9 cellular contexts compared by ENCODE assay signal in the genomic region with DNA sequence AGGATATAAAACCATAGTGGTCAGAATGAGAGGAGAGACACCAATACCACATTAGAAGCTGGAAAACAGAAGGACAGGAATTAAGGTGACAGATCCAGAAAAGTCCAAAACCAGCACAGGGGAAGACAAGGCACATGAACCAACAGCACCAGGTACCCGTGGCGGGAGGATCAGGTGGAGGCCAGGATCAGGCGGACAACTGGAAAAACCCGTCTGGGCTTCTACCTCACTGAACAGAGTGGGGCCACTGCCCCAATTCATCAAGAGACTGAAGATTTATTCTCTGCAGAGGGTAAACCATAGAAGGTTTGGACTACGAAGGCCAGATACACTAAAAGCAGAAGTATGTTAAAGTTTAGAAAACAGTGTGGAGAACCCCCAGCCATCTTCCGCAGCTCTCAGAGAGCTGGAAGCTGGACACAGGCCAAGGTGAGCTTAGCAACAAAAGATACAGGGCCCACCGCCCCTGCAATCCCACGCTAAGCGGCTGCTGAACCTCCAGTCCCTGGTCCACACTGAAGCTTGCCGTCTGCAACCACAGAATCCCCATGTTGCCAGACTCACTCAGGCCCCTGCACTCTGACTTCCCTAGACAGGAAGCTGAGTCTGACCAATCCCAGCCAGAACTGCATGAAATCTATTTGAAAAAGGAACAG. TPM values are rescaled to one million over a fixed set of nuclear protein-coding genes. Genes with fewer than 3 reads are reported as not detected.
DNase-seq lines count a peak whose midpoint lies in the region; ATAC-seq and TF ChIP-seq lines count a peak whose summit lies in the region.
"Had no signal": no experiment of that assay in that cellular context is flagged by ENCODE, and none has a peak within 500 bp of the region (broad histone marks: within the 10 kb centered on the region; RNA-seq: fewer than 3 reads in every experiment).

No MANE protein-coding gene starts in this region.

- peak; percentile 46 for ATAC-seq in HG03159 (IDR thresholded peaks at IDR 0.05; ENCODE audit: unreplicated experiment)
- ATAC-seq in HG02571 (IDR thresholded peaks at IDR 0.05; ENCODE audit: unreplicated experiment): no peak

- TF ChIP-seq CTCF in VCaP (conservative IDR thresholded peaks at IDR 0.05) (no peak), mesothelial cell of epicardium (IDR thresholded peaks at IDR 0.05; ENCODE audit: unreplicated experiment) (no peak), breast epithelium (IDR thresholded peaks at IDR 0.05) (no peak)

- peak overlapping the region; percentile 97 for H3K27ac Mint-ChIP-seq in mesothelial cell of epicardium

- no peaks in the 10 kb centered on the region for H3K27me3 Mint-ChIP-seq in mesothelial cell of epicardium (ENCODE audit: low read depth)

- no peaks in the 10 kb centered on the region for H3K4me1 ChIP-seq in breast epithelium

- no peaks in the 10 kb centered on the region for H3K36me3 ChIP-seq in breast epithelium

- H3K27ac ChIP-seq in VCaP (peak overlapping the region; percentile 45), breast epithelium (no peak overlapping the region)

- no peak for TF ChIP-seq POLR2A in breast epithelium (IDR thresholded peaks at IDR 0.05)

- H3K4me3 ChIP-seq in breast epithelium: no peak overlapping the region

- H3K4me3 Mint-ChIP-seq in mesothelial cell of epicardium: peak overlapping the region; percentile 33

- H3K27me3 ChIP-seq in breast epithelium: no peaks in the 10 kb centered on the region

- H3K36me3 Mint-ChIP-seq in mesothelial cell of epicardium: peaks cover 8% of the 10 kb centered on the region

- H3K9me3 Mint-ChIP-seq in mesothelial cell of epicardium: peaks cover 8% of the 10 kb centered on the region

- DNase-seq in CMK (ENCODE audit: low read depth): peak; percentile 31
- DNase-seq in mesothelial cell of epicardium (ENCODE audit: low spot score in 2 of 2, unreplicated experiment in 2 of 2): peak; percentile 43 to 68
- no peak for DNase-seq in NCI-H2081 treated with DMSO at 0.1 percent for 48 hours (lab: John Stamatoyannopoulos, UW)
- DNase-seq in activated CD4-positive, CD25-positive, alpha-beta regulatory T cell treated with anti-CD3 and anti-CD28 coated beads, Interleukin-2, amount 50 U/mL, for 72 hours: no peak
- DNase-seq in breast epithelium (ENCODE audit: low spot score in 2 of 2): no peak
- DNase-seq: Karpas-422 had no signal

- intact Hi-C loops in breast epithelium (cut with DNase I; ENCODE audit: low total_unique reads): no loop called here

- H3K4me1 Mint-ChIP-seq in mesothelial cell of epicardium: peaks cover 17% of the 10 kb centered on the region

- H3K9me3 ChIP-seq in breast epithelium: no peaks in the 10 kb centered on the region

RNA-seq across cellular contexts. Expression of gene ABHD12, which starts 29.9 kb away (rescaled TPM):
- total RNA-seq in mesothelial cell of epicardium (47.1 to 58.0 TPM (median 51.7 TPM) in 3 replicates), breast epithelium (10 to 100 TPM; 26.9 to 67.7 (median 53.4) TPM)

RNA-seq across cellular contexts. Expression of gene GINS1, which starts 46.7 kb away (rescaled TPM):
- total RNA-seq in mesothelial cell of epicardium: 13.7 to 15.5 TPM (median 13.7 TPM) in 3 replicates
- total RNA-seq in breast epithelium: under 1 TPM; 0.32 to 0.73 (median 0.33) TPM

Comparison
In these comparisons a context has a peak if more than half of its experiments do, and no peak if none do; other contexts are left out.
1. DNase-seq: peak in CMK (single experiment) and mesothelial cell of epicardium (2 of 2); none in NCI-H2081 treated with DMSO at 0.1 percent for 48 hours (single experiment), activated CD4-positive, CD25-positive, alpha-beta regulatory T cell treated with anti-CD3 and anti-CD28 coated beads, Interleukin-2, amount 50 U/mL, for 72 hours (single experiment) and breast epithelium (0 of 2).